1 cellular context compared by ENCODE assay signal in the genomic region with DNA sequence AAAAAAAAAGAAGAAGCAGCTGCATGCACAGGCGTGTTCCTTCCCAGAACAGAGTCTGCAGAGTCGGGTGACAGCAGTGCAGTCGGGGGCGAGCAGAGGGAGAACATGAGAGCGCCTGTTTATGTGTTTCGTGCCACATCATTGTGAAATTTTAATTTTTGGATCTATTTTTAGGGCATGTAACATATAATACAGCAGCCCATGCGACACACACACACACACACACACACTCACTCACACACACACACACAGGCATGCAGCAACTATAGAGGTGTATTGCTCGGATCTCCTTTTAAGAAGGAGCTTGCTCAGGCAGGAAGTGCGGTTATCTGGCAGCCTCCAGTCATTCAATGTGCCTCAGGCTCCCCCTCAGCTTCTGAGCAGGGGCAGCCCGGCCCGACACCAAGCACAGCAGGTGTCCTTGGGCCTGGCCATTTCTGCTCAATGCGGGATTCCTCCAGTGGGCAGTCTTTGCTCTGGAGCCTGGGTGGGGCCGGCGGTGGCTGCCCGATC.
TF ChIP-seq lines count a peak whose summit lies in the region.

No MANE protein-coding gene starts in this region.

TF ChIP-seq in H1, 55 proteins besides CTCF, POLR2A, EP300 and RAD21:
- TF ChIP-seq, protein P1, sequence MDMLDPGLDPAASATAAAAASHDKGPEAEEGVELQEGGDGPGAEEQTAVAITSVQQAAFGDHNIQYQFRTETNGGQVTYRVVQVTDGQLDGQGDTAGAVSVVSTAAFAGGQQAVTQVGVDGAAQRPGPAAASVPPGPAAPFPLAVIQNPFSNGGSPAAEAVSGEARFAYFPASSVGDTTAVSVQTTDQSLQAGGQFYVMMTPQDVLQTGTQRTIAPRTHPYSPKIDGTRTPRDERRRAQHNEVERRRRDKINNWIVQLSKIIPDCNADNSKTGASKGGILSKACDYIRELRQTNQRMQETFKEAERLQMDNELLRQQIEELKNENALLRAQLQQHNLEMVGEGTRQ (IDR thresholded peaks at IDR 0.05; ENCODE audit: low read length) = no peak
- TF ChIP-seq BCL11A (IDR thresholded peaks at IDR 0.05; ENCODE audit: low read depth in 2 of 2, low read length in 2 of 2) = no peak
- TF ChIP-seq TAF7 (optimal IDR thresholded peaks at IDR 0.05; ENCODE audit: borderline replicate concordance, low read depth, low read length) = no peak
- TF ChIP-seq, protein P2, sequence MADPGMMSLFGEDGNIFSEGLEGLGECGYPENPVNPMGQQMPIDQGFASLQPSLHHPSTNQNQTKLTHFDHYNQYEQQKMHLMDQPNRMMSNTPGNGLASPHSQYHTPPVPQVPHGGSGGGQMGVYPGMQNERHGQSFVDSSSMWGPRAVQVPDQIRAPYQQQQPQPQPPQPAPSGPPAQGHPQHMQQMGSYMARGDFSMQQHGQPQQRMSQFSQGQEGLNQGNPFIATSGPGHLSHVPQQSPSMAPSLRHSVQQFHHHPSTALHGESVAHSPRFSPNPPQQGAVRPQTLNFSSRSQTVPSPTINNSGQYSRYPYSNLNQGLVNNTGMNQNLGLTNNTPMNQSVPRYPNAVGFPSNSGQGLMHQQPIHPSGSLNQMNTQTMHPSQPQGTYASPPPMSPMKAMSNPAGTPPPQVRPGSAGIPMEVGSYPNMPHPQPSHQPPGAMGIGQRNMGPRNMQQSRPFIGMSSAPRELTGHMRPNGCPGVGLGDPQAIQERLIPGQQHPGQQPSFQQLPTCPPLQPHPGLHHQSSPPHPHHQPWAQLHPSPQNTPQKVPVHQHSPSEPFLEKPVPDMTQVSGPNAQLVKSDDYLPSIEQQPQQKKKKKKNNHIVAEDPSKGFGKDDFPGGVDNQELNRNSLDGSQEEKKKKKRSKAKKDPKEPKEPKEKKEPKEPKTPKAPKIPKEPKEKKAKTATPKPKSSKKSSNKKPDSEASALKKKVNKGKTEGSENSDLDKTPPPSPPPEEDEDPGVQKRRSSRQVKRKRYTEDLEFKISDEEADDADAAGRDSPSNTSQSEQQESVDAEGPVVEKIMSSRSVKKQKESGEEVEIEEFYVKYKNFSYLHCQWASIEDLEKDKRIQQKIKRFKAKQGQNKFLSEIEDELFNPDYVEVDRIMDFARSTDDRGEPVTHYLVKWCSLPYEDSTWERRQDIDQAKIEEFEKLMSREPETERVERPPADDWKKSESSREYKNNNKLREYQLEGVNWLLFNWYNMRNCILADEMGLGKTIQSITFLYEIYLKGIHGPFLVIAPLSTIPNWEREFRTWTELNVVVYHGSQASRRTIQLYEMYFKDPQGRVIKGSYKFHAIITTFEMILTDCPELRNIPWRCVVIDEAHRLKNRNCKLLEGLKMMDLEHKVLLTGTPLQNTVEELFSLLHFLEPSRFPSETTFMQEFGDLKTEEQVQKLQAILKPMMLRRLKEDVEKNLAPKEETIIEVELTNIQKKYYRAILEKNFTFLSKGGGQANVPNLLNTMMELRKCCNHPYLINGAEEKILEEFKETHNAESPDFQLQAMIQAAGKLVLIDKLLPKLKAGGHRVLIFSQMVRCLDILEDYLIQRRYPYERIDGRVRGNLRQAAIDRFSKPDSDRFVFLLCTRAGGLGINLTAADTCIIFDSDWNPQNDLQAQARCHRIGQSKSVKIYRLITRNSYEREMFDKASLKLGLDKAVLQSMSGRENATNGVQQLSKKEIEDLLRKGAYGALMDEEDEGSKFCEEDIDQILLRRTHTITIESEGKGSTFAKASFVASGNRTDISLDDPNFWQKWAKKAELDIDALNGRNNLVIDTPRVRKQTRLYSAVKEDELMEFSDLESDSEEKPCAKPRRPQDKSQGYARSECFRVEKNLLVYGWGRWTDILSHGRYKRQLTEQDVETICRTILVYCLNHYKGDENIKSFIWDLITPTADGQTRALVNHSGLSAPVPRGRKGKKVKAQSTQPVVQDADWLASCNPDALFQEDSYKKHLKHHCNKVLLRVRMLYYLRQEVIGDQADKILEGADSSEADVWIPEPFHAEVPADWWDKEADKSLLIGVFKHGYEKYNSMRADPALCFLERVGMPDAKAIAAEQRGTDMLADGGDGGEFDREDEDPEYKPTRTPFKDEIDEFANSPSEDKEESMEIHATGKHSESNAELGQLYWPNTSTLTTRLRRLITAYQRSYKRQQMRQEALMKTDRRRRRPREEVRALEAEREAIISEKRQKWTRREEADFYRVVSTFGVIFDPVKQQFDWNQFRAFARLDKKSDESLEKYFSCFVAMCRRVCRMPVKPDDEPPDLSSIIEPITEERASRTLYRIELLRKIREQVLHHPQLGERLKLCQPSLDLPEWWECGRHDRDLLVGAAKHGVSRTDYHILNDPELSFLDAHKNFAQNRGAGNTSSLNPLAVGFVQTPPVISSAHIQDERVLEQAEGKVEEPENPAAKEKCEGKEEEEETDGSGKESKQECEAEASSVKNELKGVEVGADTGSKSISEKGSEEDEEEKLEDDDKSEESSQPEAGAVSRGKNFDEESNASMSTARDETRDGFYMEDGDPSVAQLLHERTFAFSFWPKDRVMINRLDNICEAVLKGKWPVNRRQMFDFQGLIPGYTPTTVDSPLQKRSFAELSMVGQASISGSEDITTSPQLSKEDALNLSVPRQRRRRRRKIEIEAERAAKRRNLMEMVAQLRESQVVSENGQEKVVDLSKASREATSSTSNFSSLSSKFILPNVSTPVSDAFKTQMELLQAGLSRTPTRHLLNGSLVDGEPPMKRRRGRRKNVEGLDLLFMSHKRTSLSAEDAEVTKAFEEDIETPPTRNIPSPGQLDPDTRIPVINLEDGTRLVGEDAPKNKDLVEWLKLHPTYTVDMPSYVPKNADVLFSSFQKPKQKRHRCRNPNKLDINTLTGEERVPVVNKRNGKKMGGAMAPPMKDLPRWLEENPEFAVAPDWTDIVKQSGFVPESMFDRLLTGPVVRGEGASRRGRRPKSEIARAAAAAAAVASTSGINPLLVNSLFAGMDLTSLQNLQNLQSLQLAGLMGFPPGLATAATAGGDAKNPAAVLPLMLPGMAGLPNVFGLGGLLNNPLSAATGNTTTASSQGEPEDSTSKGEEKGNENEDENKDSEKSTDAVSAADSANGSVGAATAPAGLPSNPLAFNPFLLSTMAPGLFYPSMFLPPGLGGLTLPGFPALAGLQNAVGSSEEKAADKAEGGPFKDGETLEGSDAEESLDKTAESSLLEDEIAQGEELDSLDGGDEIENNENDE (IDR thresholded peaks at IDR 0.05; ENCODE audit: insufficient replicate concordance, low read length) = no peak
- no peak for TF ChIP-seq POU5F1 (IDR thresholded peaks at IDR 0.05; ENCODE audit: low read depth, low read length)
- TF ChIP-seq, protein P3, sequence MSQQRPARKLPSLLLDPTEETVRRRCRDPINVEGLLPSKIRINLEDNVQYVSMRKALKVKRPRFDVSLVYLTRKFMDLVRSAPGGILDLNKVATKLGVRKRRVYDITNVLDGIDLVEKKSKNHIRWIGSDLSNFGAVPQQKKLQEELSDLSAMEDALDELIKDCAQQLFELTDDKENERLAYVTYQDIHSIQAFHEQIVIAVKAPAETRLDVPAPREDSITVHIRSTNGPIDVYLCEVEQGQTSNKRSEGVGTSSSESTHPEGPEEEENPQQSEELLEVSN (IDR thresholded peaks at IDR 0.05) = no peak
- TF ChIP-seq SP4 (IDR thresholded peaks at IDR 0.05; ENCODE audit: low read length) = no peak
- TF ChIP-seq NRF1 (IDR thresholded peaks at IDR 0.05; ENCODE audit: low read depth, low read length) = no peak
- TF ChIP-seq EGR1 (IDR thresholded peaks at IDR 0.05; ENCODE audit: borderline replicate concordance, low read depth, low read length) = no peak
- no peak for TF ChIP-seq SIRT6 (IDR thresholded peaks at IDR 0.05; ENCODE audit: low read length)
- no peak for TF ChIP-seq TCF12 (IDR thresholded peaks at IDR 0.05; ENCODE audit: low read depth, low read length)
- TF ChIP-seq KDM5A (IDR thresholded peaks at IDR 0.05; ENCODE audit: low read length) = no peak
- no peak for TF ChIP-seq SRF (IDR thresholded peaks at IDR 0.05; ENCODE audit: low read depth, low read length)
- TF ChIP-seq CBX5 (IDR thresholded peaks at IDR 0.05; ENCODE audit: low read depth, low read length) = no peak
- TF ChIP-seq CHD2 (IDR thresholded peaks at IDR 0.05; ENCODE audit: low read length) = no peak
- TF ChIP-seq KDM1A (IDR thresholded peaks at IDR 0.05; ENCODE audit: borderline replicate concordance, low read length) = no peak
- no peak for TF ChIP-seq SAP30 (IDR thresholded peaks at IDR 0.05; ENCODE audit: insufficient read depth, insufficient replicate concordance, low read length)
TF ChIP-seq in H1: peak in this region for 0.
